ENCODE assay signal across 23 cellular contexts in genomic region chr5:105101597-105101996, GRCh38.
DNase-seq lines count a peak whose midpoint lies in the region; ATAC-seq and TF ChIP-seq lines count a peak whose summit lies in the region.
"Had no signal": no experiment of that assay in that cellular context is flagged by ENCODE, and none has a peak within 500 bp of the region (broad histone marks: within the 10 kb centered on the region; RNA-seq: fewer than 3 reads in every experiment).

No MANE protein-coding gene starts in this region.

- no peaks in the 10 kb centered on the region for H3K79me2 ChIP-seq in mammary epithelial cell (ENCODE audit: insufficient read depth, low read length)

- H4K20me1 ChIP-seq in mammary epithelial cell (ENCODE audit: insufficient read depth, low read length) = no peaks in the 10 kb centered on the region

- CTCF ChIA-PET in MCF 10A (lab: Yijun Ruan, JAX) = no interaction called here
- CTCF ChIA-PET in mammary epithelial cell (lab: Charles Lee; ENCODE audit: low non-redundant PET) = no interaction called here

- no peak overlapping the region for H3K4me3 ChIP-seq in mammary epithelial cell (replicated peaks in 1 of 3; ENCODE audit: insufficient read depth in 1 of 3, low read depth in 2 of 3, low read length in 3 of 3)
- H3K4me3 ChIP-seq in astrocyte of the spinal cord (ENCODE audit: low read depth, low read length) = no peak overlapping the region
- no peak overlapping the region for H3K4me3 ChIP-seq in MG63
- H3K4me3 ChIP-seq: breast epithelium, tibial nerve had no signal

- no peaks in the 10 kb centered on the region for H3K4me1 Mint-ChIP-seq in MCF 10A (ENCODE audit: insufficient read depth, unreplicated experiment)
- H3K4me1 Mint-ChIP-seq in endothelial cell (ENCODE audit: unreplicated experiment) = no peaks in the 10 kb centered on the region
- H3K4me1 Mint-ChIP-seq: activated CD4-positive, alpha-beta T cell treated with anti-CD3 and anti-CD28 coated beads, Interleukin-2, amount 10 ng/mL, durations not matched to agents 24 days and 14 days; activated CD8-positive, alpha-beta memory T cell treated with anti-CD3 and anti-CD28 coated beads, Interleukin-2, amount 10 ng/mL, durations not matched to agents 7 days and 5 days; activated naive CD8-positive, alpha-beta T cell treated with anti-CD3 and anti-CD28 coated beads, Interleukin-2, amount 10 ng/mL, durations not matched to agents 7 days and 5 days; B cell; naive B cell; stimulated activated naive CD8-positive, alpha-beta T cell treated with anti-CD3 and anti-CD28 coated beads, Interleukin-15, amount 100 ng/mL, for 72 hours had no signal

- no peak overlapping the region for H3K4me3 Mint-ChIP-seq in MCF 10A (ENCODE audit: unreplicated experiment)
- H3K4me3 Mint-ChIP-seq in endothelial cell (ENCODE audit: unreplicated experiment) = no peak overlapping the region
- H3K4me3 Mint-ChIP-seq: activated CD4-positive, alpha-beta T cell treated with anti-CD3 and anti-CD28 coated beads, Interleukin-2, amount 10 ng/mL, durations not matched to agents 24 days and 14 days; activated CD8-positive, alpha-beta memory T cell treated with anti-CD3 and anti-CD28 coated beads, Interleukin-2, amount 10 ng/mL, durations not matched to agents 7 days and 5 days; activated naive CD8-positive, alpha-beta T cell treated with anti-CD3 and anti-CD28 coated beads, Interleukin-2, amount 10 ng/mL, durations not matched to agents 7 days and 5 days; B cell; naive B cell; stimulated activated naive CD8-positive, alpha-beta T cell treated with anti-CD3 and anti-CD28 coated beads, Interleukin-15, amount 100 ng/mL, for 72 hours had no signal

- H3K9me3 Mint-ChIP-seq in MCF 10A (ENCODE audit: unreplicated experiment) (no peaks in the 10 kb centered on the region), endothelial cell (ENCODE audit: unreplicated experiment) (no peaks in the 10 kb centered on the region)

- H3K27me3 Mint-ChIP-seq in MCF 10A (ENCODE audit: insufficient read depth, unreplicated experiment) (no peaks in the 10 kb centered on the region), endothelial cell (ENCODE audit: unreplicated experiment) (no peaks in the 10 kb centered on the region)
- H3K27me3 Mint-ChIP-seq: activated CD4-positive, alpha-beta T cell treated with anti-CD3 and anti-CD28 coated beads, Interleukin-2, amount 10 ng/mL, durations not matched to agents 24 days and 14 days; activated CD8-positive, alpha-beta memory T cell treated with anti-CD3 and anti-CD28 coated beads, Interleukin-2, amount 10 ng/mL, durations not matched to agents 7 days and 5 days; activated naive CD8-positive, alpha-beta T cell treated with anti-CD3 and anti-CD28 coated beads, Interleukin-2, amount 10 ng/mL, durations not matched to agents 7 days and 5 days; B cell; naive B cell; stimulated activated naive CD8-positive, alpha-beta T cell treated with anti-CD3 and anti-CD28 coated beads, Interleukin-15, amount 100 ng/mL, for 72 hours had no signal

- H3K9ac ChIP-seq in mammary epithelial cell (ENCODE audit: insufficient read depth, low read length) = no peak overlapping the region

- H3K9me3 ChIP-seq in mammary epithelial cell (replicated peaks; ENCODE audit: insufficient read depth, low read length) (no peaks in the 10 kb centered on the region), MG63 (no peaks in the 10 kb centered on the region)
- H3K9me3 ChIP-seq: breast epithelium, tibial nerve had no signal

- in situ Hi-C loops in mammary epithelial cell (cut with MboI; ENCODE audit: low sequenced_read_pairs in 2 of 2) = no loop called here
- in situ Hi-C loops in astrocyte of the spinal cord (cut with HindIII; ENCODE audit: low sequenced_read_pairs) = no loop called here

- H3K36me3 Mint-ChIP-seq in MCF 10A (ENCODE audit: insufficient read depth, unreplicated experiment) = no peaks in the 10 kb centered on the region
- H3K36me3 Mint-ChIP-seq in endothelial cell (ENCODE audit: low read depth, unreplicated experiment) = no peaks in the 10 kb centered on the region
- H3K36me3 Mint-ChIP-seq: activated CD8-positive, alpha-beta memory T cell treated with anti-CD3 and anti-CD28 coated beads, Interleukin-2, amount 10 ng/mL, durations not matched to agents 7 days and 5 days; activated naive CD8-positive, alpha-beta T cell treated with anti-CD3 and anti-CD28 coated beads, Interleukin-2, amount 10 ng/mL, durations not matched to agents 7 days and 5 days; naive B cell had no signal

- TF ChIP-seq CTCF in MCF 10A (IDR thresholded peaks at IDR 0.05; ENCODE audit: unreplicated experiment) (no peak), mammary epithelial cell (conservative IDR thresholded peaks at IDR 0.05 in 1 of 2, IDR thresholded peaks at IDR 0.05 in 1 of 2; ENCODE audit: extremely low read depth in 1 of 2, insufficient read depth in 1 of 2, low read depth in 1 of 2, low read length in 2 of 2) (no peak), astrocyte of the spinal cord (IDR thresholded peaks at IDR 0.05; ENCODE audit: low read depth, low read length) (no peak), endothelial cell (IDR thresholded peaks at IDR 0.05; ENCODE audit: unreplicated experiment) (no peak)

- POLR2A ChIA-PET in MCF 10A (lab: Yijun Ruan, JAX) = no interaction called here

- no peaks in the 10 kb centered on the region for H3K27me3 ChIP-seq in mammary epithelial cell (ENCODE audit: insufficient read depth, low read length)
- H3K27me3 ChIP-seq in MG63 = no peaks in the 10 kb centered on the region
- H3K27me3 ChIP-seq: breast epithelium, tibial nerve had no signal

- no peaks in the 10 kb centered on the region for H3K4me1 ChIP-seq in mammary epithelial cell (ENCODE audit: insufficient read depth, low read length)
- H3K4me1 ChIP-seq: breast epithelium, tibial nerve had no signal

- peak; percentile 62 for DNase-seq in MCF 10A (ENCODE audit: unreplicated experiment)
- no peak for DNase-seq in mammary epithelial cell
- peak; percentile 25 for DNase-seq in astrocyte of the spinal cord (ENCODE audit: low read depth, low spot score)
- peak; percentile 6 for DNase-seq in iris pigment epithelial cell (ENCODE audit: low read depth)
- no peak for DNase-seq in caudate nucleus (lab: John Stamatoyannopoulos, UW)
- DNase-seq in endothelial cell (ENCODE audit: low spot score) = no peak
- no peak for DNase-seq in MG63
- DNase-seq: activated CD4-positive, alpha-beta T cell treated with anti-CD3 and anti-CD28 coated beads, Interleukin-2, amount 10 ng/mL, durations not matched to agents 24 days and 14 days; activated CD8-positive, alpha-beta memory T cell treated with anti-CD3 and anti-CD28 coated beads, Interleukin-2, amount 10 ng/mL, durations not matched to agents 7 days and 5 days; activated naive CD8-positive, alpha-beta T cell treated with anti-CD3 and anti-CD28 coated beads, Interleukin-2, amount 10 ng/mL, durations not matched to agents 7 days and 5 days; KBM-7; naive B cell; NCI-H1694 treated with DMSO at 0.1 percent for 48 hours; NCI-H2227 treated with DMSO at 0.1 percent for 48 hours; NCI-H82; occipital lobe; SHP77 treated with DMSO at 0.1 percent for 48 hours; stimulated activated naive CD8-positive, alpha-beta T cell treated with anti-CD3 and anti-CD28 coated beads, Interleukin-15, amount 100 ng/mL, for 72 hours had no signal

- dilution Hi-C loops in mammary epithelial cell (cut with HindIII; ENCODE audit: low sequenced_read_pairs) = no loop called here

- H3K36me3 ChIP-seq in mammary epithelial cell (ENCODE audit: insufficient read depth, low read length) = no peaks in the 10 kb centered on the region
- H3K36me3 ChIP-seq in MG63 = no peaks in the 10 kb centered on the region
- H3K36me3 ChIP-seq: breast epithelium, tibial nerve had no signal

- 16% methylated on average over 3 of the region's 3 CpGs for WGBS in mammary epithelial cell (ENCODE audit: low coverage, missing lambda C conversion rate)

- H3K4me2 ChIP-seq in mammary epithelial cell (ENCODE audit: insufficient read depth, low read depth, low read length) = no peak overlapping the region

- H2AFZ ChIP-seq in mammary epithelial cell (ENCODE audit: low read depth, low read length) = no peak overlapping the region

- H3K27ac ChIP-seq in mammary epithelial cell (ENCODE audit: insufficient read depth, low read depth, low read length) (no peak overlapping the region), caudate nucleus (ENCODE audit: low read depth, low read length) (no peak overlapping the region)
- H3K27ac ChIP-seq: breast epithelium, epithelial cell of prostate, tibial nerve had no signal

- intact Hi-C loops in MCF 10A (cut with micrococcal nuclease) = no loop called here
- intact Hi-C loops in mammary epithelial cell (cut with micrococcal nuclease) = no loop called here

- no TSS peak for BruUV-seq in MCF 10A (replicated peaks; lab: Mats Ljungman, UMichigan)
- no TSS peak for BruUV-seq in mammary epithelial cell (replicated peaks; lab: Mats Ljungman, UMichigan)

- ATAC-seq in GM18907 (IDR thresholded peaks at IDR 0.05; ENCODE audit: unreplicated experiment) = no peak
- ATAC-seq: activated CD8-positive, alpha-beta memory T cell treated with anti-CD3 and anti-CD28 coated beads, Interleukin-2, amount 10 ng/mL, durations not matched to agents 7 days and 5 days; stimulated activated naive CD8-positive, alpha-beta T cell treated with anti-CD3 and anti-CD28 coated beads, Interleukin-15, amount 100 ng/mL, for 72 hours had no signal

- H3K27ac Mint-ChIP-seq in MCF 10A (ENCODE audit: low read depth, unreplicated experiment) (no peak overlapping the region), endothelial cell (ENCODE audit: unreplicated experiment) (no peak overlapping the region)
- H3K27ac Mint-ChIP-seq: activated CD4-positive, alpha-beta T cell treated with anti-CD3 and anti-CD28 coated beads, Interleukin-2, amount 10 ng/mL, durations not matched to agents 24 days and 14 days; activated CD8-positive, alpha-beta memory T cell treated with anti-CD3 and anti-CD28 coated beads, Interleukin-2, amount 10 ng/mL, durations not matched to agents 7 days and 5 days; activated naive CD8-positive, alpha-beta T cell treated with anti-CD3 and anti-CD28 coated beads, Interleukin-2, amount 10 ng/mL, durations not matched to agents 7 days and 5 days; B cell; naive B cell; stimulated activated naive CD8-positive, alpha-beta T cell treated with anti-CD3 and anti-CD28 coated beads, Interleukin-15, amount 100 ng/mL, for 72 hours had no signal

Comparison
In these comparisons a context has a peak if more than half of its experiments do, and no peak if none do; other contexts are left out.
1. DNase-seq: peak in MCF 10A (single experiment), astrocyte of the spinal cord (single experiment) and iris pigment epithelial cell (single experiment); none in mammary epithelial cell (single experiment), caudate nucleus (0 of 61), endothelial cell (single experiment) and MG63 (single experiment).